1 cellular context compared by ENCODE assay signal in the genomic region with DNA sequence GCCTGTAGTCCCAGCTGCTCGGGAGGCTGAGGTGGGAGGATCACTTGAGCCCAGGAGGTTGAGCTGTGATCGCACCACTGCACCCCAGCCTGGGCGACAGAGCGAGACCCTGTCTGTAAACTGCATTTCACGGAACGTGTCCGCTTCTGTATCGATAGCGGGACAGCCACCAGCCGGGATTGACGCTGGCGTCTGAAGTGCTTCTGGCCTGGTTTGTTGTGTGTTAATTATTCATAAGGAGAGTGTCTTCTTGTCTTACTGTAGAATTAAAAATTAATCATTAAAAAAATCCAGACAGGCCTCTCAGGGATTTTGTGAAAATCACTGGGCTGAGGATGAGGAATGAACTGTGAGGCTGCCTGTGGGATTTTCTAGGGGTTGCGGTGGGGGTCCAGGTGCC.
TF ChIP-seq lines count a peak whose summit lies in the region.

No MANE protein-coding gene starts in this region.

TF ChIP-seq in HepG2, 621 proteins besides CTCF, POLR2A, EP300 and RAD21:
- TF ChIP-seq SP140L (CRISPR knock-in tag; IDR thresholded peaks at IDR 0.05; ENCODE audit: borderline replicate concordance) (no peak), ZFP62 (CRISPR knock-in tag; IDR thresholded peaks at IDR 0.05) (no peak)
- TF ChIP-seq, protein P1, sequence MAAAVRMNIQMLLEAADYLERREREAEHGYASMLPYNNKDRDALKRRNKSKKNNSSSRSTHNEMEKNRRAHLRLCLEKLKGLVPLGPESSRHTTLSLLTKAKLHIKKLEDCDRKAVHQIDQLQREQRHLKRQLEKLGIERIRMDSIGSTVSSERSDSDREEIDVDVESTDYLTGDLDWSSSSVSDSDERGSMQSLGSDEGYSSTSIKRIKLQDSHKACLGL (CRISPR knock-in tag; IDR thresholded peaks at IDR 0.05): peak; percentile 25; the same call in 1 of the 2 replicates
TF ChIP-seq in HepG2: peak in this region for 1.
